Comparison of ENCODE assay signal across 26 cellular contexts in the genomic region with DNA sequence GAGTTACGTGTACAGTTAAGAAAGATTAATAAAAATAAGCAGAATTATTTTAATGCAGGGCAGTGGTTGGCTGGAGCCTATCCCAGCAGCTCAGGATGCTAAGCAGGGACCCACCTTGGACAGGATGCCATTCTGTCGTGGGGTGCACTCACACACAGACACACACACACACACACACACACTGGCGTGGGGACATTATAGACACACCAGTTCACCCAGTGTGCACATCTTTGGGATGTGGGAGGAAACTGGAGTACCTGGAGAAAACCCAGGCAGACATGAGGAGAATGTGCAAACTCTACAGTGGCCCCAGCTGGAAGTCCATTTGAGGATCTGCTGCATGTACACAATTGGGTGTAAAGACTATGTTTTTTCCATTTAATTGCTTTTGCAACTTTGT. TPM values are rescaled to one million over a fixed set of nuclear protein-coding genes. Genes with fewer than 3 reads are reported as not detected.
DNase-seq lines count a peak whose midpoint lies in the region; ATAC-seq and TF ChIP-seq lines count a peak whose summit lies in the region.
"Had no signal": no experiment of that assay in that cellular context is flagged by ENCODE, and none has a peak within 500 bp of the region (broad histone marks: within the 10 kb centered on the region; RNA-seq: fewer than 3 reads in every experiment).

No MANE protein-coding gene starts in this region.

- H3K4me3 ChIP-seq in HCT116 (replicated peaks in 1 of 2; ENCODE audit: low read depth in 1 of 2, low read length in 2 of 2) (no peak overlapping the region), esophagus muscularis mucosa (no peak overlapping the region), lung (no peak overlapping the region), neuronal stem cell (ENCODE audit: low read length in 2 of 2) (no peak overlapping the region)
- H3K4me3 ChIP-seq: BLaER1, GM12878 had no signal

- H2BK5ac ChIP-seq in neuronal stem cell (ENCODE audit: low read length), result no peak overlapping the region

- TF ChIP-seq RAD21 in HCT116 (IDR thresholded peaks at IDR 0.05; ENCODE audit: low read depth), result no peak

- DNase-seq in HCT116 (ENCODE audit: low read depth, low spot score) (no peak), esophagus muscularis mucosa (ENCODE audit: extremely low spot score) (peak; percentile 86), lung (ENCODE audit: low spot score) (peak; percentile 15), neuronal stem cell (ENCODE audit: low spot score) (no peak), NCI-H446 treated with DMSO at 0.1 percent for 48 hours (lab: John Stamatoyannopoulos, UW) (no peak), T-helper 2 cell (no peak)
- DNase-seq in stimulated activated naive CD4-positive, alpha-beta T cell (lab: John Stamatoyannopoulos, UW), result no peak
- DNase-seq: 8988T; ACHN; BE2C; C1 segment of cervical spinal cord; CD4-positive, alpha-beta memory T cell; CD4-positive, CD25-positive, alpha-beta regulatory T cell; CD8-positive, alpha-beta memory T cell; COR-L47; DMS 273 treated with DMSO at 0.1 percent for 48 hours; DMS153; DMS53; DMS79; DND-41; EL; GDM1 had no signal

- no peak overlapping the region for H3K23ac ChIP-seq in neuronal stem cell (ENCODE audit: low read depth, low read length, poor library complexity)

- WGBS in esophagus muscularis mucosa, result 85% methylated on average over 3 of the region's 3 CpGs
- 76 to 87% methylated on average over 3 of the region's 3 CpGs for WGBS in lung, 2 donors
- no CpG with 5 or more reads among the region's 3 CpGs for WGBS in neuronal stem cell (ENCODE audit: extremely low coverage in 2 of 2, insufficient read length in 2 of 2, insufficient replicate concordance in 1 of 2), 2 donors

- H3K18ac ChIP-seq in neuronal stem cell (ENCODE audit: low read length), result peak overlapping the region; percentile 63

- CTCF ChIA-PET in HCT116 (lab: Charles Lee), result interaction anchor here (0.7 to 5.9 kb wide), 5 partner anchors 10 to 206 kb away, joined by 3 to 37 read pairs (median 6); no protein-coding TSS in a partner anchor

- no peak overlapping the region for H4K8ac ChIP-seq in neuronal stem cell (ENCODE audit: low read depth, low read length)

- no peak for TF ChIP-seq POLR2A in HCT116 (IDR thresholded peaks at IDR 0.05; ENCODE audit: borderline replicate concordance, extremely low read depth, insufficient read depth, insufficient read length)
- no peak for TF ChIP-seq POLR2A in esophagus muscularis mucosa (IDR thresholded peaks at IDR 0.05; ENCODE audit: low read depth)

- H3K79me1 ChIP-seq in neuronal stem cell (ENCODE audit: low read depth, low read length), result no peaks in the 10 kb centered on the region

- POLR2A ChIA-PET in HCT116 (lab: Charles Lee), result interaction anchor here (0.7 kb wide), 1 partner anchor 10 kb away, joined by 3 read pairs; no protein-coding TSS in a partner anchor

- H3K27ac ChIP-seq in HCT116 (ENCODE audit: low read depth, low read length) (no peak overlapping the region), esophagus muscularis mucosa (replicated peaks in 1 of 4) (no peak overlapping the region), lung (ENCODE audit: low read depth in 1 of 2, low read length in 1 of 2) (no peak overlapping the region), neuronal stem cell (replicated peaks; ENCODE audit: low read length) (no peak overlapping the region)
- H3K27ac ChIP-seq: BLaER1 had no signal

- H3K79me2 ChIP-seq in HCT116 (ENCODE audit: insufficient read depth, low read length), result no peaks in the 10 kb centered on the region

- no peaks in the 10 kb centered on the region for H3K9me2 ChIP-seq in HCT116 (ENCODE audit: insufficient read depth)

- no peaks in the 10 kb centered on the region for H3K36me3 ChIP-seq in HCT116 (ENCODE audit: control insufficient read depth in 1 of 2, insufficient read depth in 2 of 2, low read length in 2 of 2)
- H3K36me3 ChIP-seq in esophagus muscularis mucosa, result no peaks in the 10 kb centered on the region
- no peaks in the 10 kb centered on the region for H3K36me3 ChIP-seq in lung (ENCODE audit: control insufficient read depth in 2 of 2, insufficient read depth in 2 of 2, low read length in 2 of 2)
- no peaks in the 10 kb centered on the region for H3K36me3 ChIP-seq in neuronal stem cell (replicated peaks in 1 of 2; ENCODE audit: control insufficient read depth in 2 of 2, insufficient read depth in 2 of 2, low read length in 2 of 2)
- H3K36me3 ChIP-seq: BE2C, BLaER1 had no signal

- peak overlapping the region; percentile 91 for H3K14ac ChIP-seq in neuronal stem cell (ENCODE audit: low read length)

- no TSS peak for BruUV-seq in HCT116 (replicated peaks; lab: Mats Ljungman, UMichigan)

- H2BK12ac ChIP-seq in neuronal stem cell (ENCODE audit: low read length), result no peak overlapping the region

- TF ChIP-seq EP300 in esophagus muscularis mucosa (IDR thresholded peaks at IDR 0.05), result no peak

- H2AFZ ChIP-seq in HCT116 (ENCODE audit: low read depth, low read length, poor library complexity, severe bottlenecking), result peak overlapping the region; percentile 79
- no peak overlapping the region for H2AFZ ChIP-seq in neuronal stem cell (ENCODE audit: low read length)

- H3K9ac ChIP-seq in HCT116 (ENCODE audit: low read length) (no peak overlapping the region), neuronal stem cell (ENCODE audit: low read depth, low read length, poor library complexity) (no peak overlapping the region)
- H3K9ac ChIP-seq: BLaER1 had no signal

- intact Hi-C loops in HCT116 (cut with micrococcal nuclease), result no loop called here
- intact Hi-C loops in esophagus muscularis mucosa (cut with DNase I), result no loop called here

- H3K4me2 ChIP-seq in HCT116 (ENCODE audit: low read length) (no peak overlapping the region), neuronal stem cell (ENCODE audit: insufficient read depth, low read length, poor library complexity, severe bottlenecking) (no peak overlapping the region)
- H3K4me2 ChIP-seq: BLaER1 had no signal

- no peaks in the 10 kb centered on the region for H4K20me1 ChIP-seq in HCT116 (ENCODE audit: insufficient read depth)
- H4K20me1 ChIP-seq: BLaER1 had no signal

- H4K91ac ChIP-seq in neuronal stem cell (ENCODE audit: low read depth, low read length, poor library complexity), result peak overlapping the region; percentile 24

- RAD21 ChIA-PET in HCT116 (lab: Charles Lee; ENCODE audit: low non-redundant PET in 1 of 2, low total read pairs in 2 of 2, uncharacterized antibody in 2 of 2, unreplicated experiment in 2 of 2), result interaction anchor here (0.7 to 1.3 kb wide), 3 partner anchors 10 to 202 kb away, joined by 3 to 5 read pairs (median 3); no protein-coding TSS in a partner anchor

- no peaks in the 10 kb centered on the region for H3K27me3 ChIP-seq in HCT116 (ENCODE audit: insufficient read depth, low read length)
- peaks cover 0 to 5% (median 0%) of the 10 kb centered on the region in 4 donors for H3K27me3 ChIP-seq in esophagus muscularis mucosa
- no peaks in the 10 kb centered on the region for H3K27me3 ChIP-seq in lung (ENCODE audit: control insufficient read depth, insufficient read depth)
- no peaks in the 10 kb centered on the region for H3K27me3 ChIP-seq in neuronal stem cell (ENCODE audit: control insufficient read depth in 3 of 3, insufficient read depth in 3 of 3, low read depth in 1 of 3, low read length in 3 of 3)
- H3K27me3 ChIP-seq: BE2C, BLaER1 had no signal

- ATAC-seq in HCT116 (no peak), lung (ENCODE audit: insufficient read depth, low FRiP score) (no peak), GM21447 (IDR thresholded peaks at IDR 0.05; ENCODE audit: unreplicated experiment) (no peak)
- ATAC-seq: GM12878 had no signal

- no peak for TF ChIP-seq CTCF in HCT116 (IDR thresholded peaks at IDR 0.05 in 2 of 3, conservative IDR thresholded peaks at IDR 0.05 in 1 of 3; ENCODE audit: borderline replicate concordance in 1 of 3, insufficient read depth in 1 of 3, low read depth in 2 of 3, low read length in 2 of 3)
- no peak for TF ChIP-seq CTCF in esophagus muscularis mucosa (IDR thresholded peaks at IDR 0.05)
- TF ChIP-seq CTCF in lung (IDR thresholded peaks at IDR 0.05; ENCODE audit: control extremely low read depth, extremely low read depth), result no peak

- H2BK120ac ChIP-seq in neuronal stem cell (ENCODE audit: low read depth, low read length), result no peak overlapping the region

- no peak overlapping the region for H2BK15ac ChIP-seq in neuronal stem cell (ENCODE audit: low read length)

- H3K4me1 ChIP-seq in HCT116 (ENCODE audit: control insufficient read depth in 1 of 2, insufficient read depth in 2 of 2, low read length in 2 of 2), result peaks cover 3 to 10% of the 10 kb centered on the region in 2 experiments; a peak in 3 of 4 replicates
- no peaks in the 10 kb centered on the region for H3K4me1 ChIP-seq in esophagus muscularis mucosa
- peaks cover 0 to 8% of the 10 kb centered on the region in 2 donors for H3K4me1 ChIP-seq in lung (ENCODE audit: control insufficient read depth in 2 of 2, insufficient read depth in 2 of 2, low read length in 2 of 2)
- peaks cover 16 to 18% of the 10 kb centered on the region in 2 donors for H3K4me1 ChIP-seq in neuronal stem cell (ENCODE audit: control insufficient read depth in 2 of 2, insufficient read depth in 1 of 2, low read depth in 1 of 2, low read length in 2 of 2)
- H3K4me1 ChIP-seq: BE2C, BLaER1 had no signal

- H3K9me3 ChIP-seq in HCT116 (ENCODE audit: control insufficient read depth in 1 of 2, insufficient read depth in 1 of 2, low read depth in 1 of 2, low read length in 2 of 2), result no peaks in the 10 kb centered on the region
- H3K9me3 ChIP-seq in esophagus muscularis mucosa, result no peaks in the 10 kb centered on the region
- H3K9me3 ChIP-seq in lung (ENCODE audit: control insufficient read depth in 2 of 2, insufficient read depth in 1 of 2, low read length in 1 of 2), result no peaks in the 10 kb centered on the region
- H3K9me3 ChIP-seq in neuronal stem cell (replicated peaks in 1 of 2; ENCODE audit: control insufficient read depth in 2 of 2, insufficient read depth in 1 of 2, low read depth in 1 of 2, low read length in 2 of 2), result no peaks in the 10 kb centered on the region
- H3K9me3 ChIP-seq: BE2C, BLaER1 had no signal

- H3K4ac ChIP-seq in neuronal stem cell (ENCODE audit: low read length), result no peak overlapping the region

- H2AK5ac ChIP-seq in neuronal stem cell (ENCODE audit: low read depth, low read length), result no peak overlapping the region

RNA-seq across cellular contexts. Expression of gene IFI27L2, which starts 12.8 kb away (rescaled TPM):
- total RNA-seq in HCT116 (2021; ENCODE audit: unreplicated experiment), result 42.9 TPM
- polyA plus RNA-seq in HCT116 (2012), result 78.8 and 80.0 TPM in 2 replicates
- 10 to 100 TPM; 38.8 to 83.9 (median 64.7) TPM for total RNA-seq in esophagus muscularis mucosa
- total RNA-seq in lung, result 10 to 100 TPM; 27.2 to 38.9 TPM
- polyA plus RNA-seq in lung, result 100 to 1,000 TPM; 108 to 127 TPM
- 69.0 TPM for polyA plus RNA-seq in neuronal stem cell (2013, experiment 1 of 2)
- polyA plus RNA-seq in neuronal stem cell (2013, experiment 2 of 2), result 68.1 TPM

RNA-seq across cellular contexts. Expression of gene IFI27, which starts 31.7 kb away (rescaled TPM):
- total RNA-seq in HCT116 (2021; ENCODE audit: unreplicated experiment) (3.8 TPM), esophagus muscularis mucosa (100 to 1,000 TPM in 3 of 4 donors, 10 to 100 TPM in 1; 88.0 to 293 (median 180) TPM), lung (100 to 1,000 TPM in 1 of 2 donors, 10 to 100 TPM in 1; 94.1 to 308 TPM)
- 3.4 and 7.8 TPM in 2 replicates for polyA plus RNA-seq in HCT116 (2012)
- 100 to 1,000 TPM; 447 to 883 TPM for polyA plus RNA-seq in lung
- 8.0 TPM for polyA plus RNA-seq in neuronal stem cell (2013, experiment 1 of 2)
- polyA plus RNA-seq in neuronal stem cell (2013, experiment 2 of 2), result 8.8 TPM
- total RNA-seq: G401 had no signal

RNA-seq across cellular contexts. Expression of gene PPP4R4, which starts 31.9 kb away (rescaled TPM):
- total RNA-seq in HCT116 (2021; ENCODE audit: unreplicated experiment) (5.5 TPM), esophagus muscularis mucosa (under 1 TPM in 3 of 4 donors, not detected in 1; 0.19 to 0.83 (median 0.34) TPM), lung (10 to 100 TPM in 1 of 2 donors, 1 to 10 TPM in 1; 5.3 to 25.9 TPM)
- 1.3 and 1.9 TPM in 2 replicates for polyA plus RNA-seq in HCT116 (2012)
- 1 to 10 TPM; 1.6 to 2.3 TPM for polyA plus RNA-seq in lung
- polyA plus RNA-seq in neuronal stem cell (2013, experiment 1 of 2), result 11.8 TPM
- 12.4 TPM for polyA plus RNA-seq in neuronal stem cell (2013, experiment 2 of 2)

Comparison
In these comparisons a context has a peak if more than half of its experiments do, and no peak if none do; other contexts are left out.
1. DNase-seq: peak in esophagus muscularis mucosa (single experiment) and lung (single experiment); none in HCT116 (single experiment), neuronal stem cell (single experiment), NCI-H446 treated with DMSO at 0.1 percent for 48 hours (single experiment), T-helper 2 cell (0 of 5) and stimulated activated naive CD4-positive, alpha-beta T cell (0 of 6).
2. RNA of gene IFI27, which starts 31.7 kb away (total RNA-seq): 94.1 to 308 TPM in lung and 88.0 to 293 TPM in esophagus muscularis mucosa; 3.8 TPM in HCT116 (single experiment); every median in the first group is over 10 times any median in the second.